ENCODE assay signal across 1 cellular context in genomic region chr1:32350785-32351076, GRCh38.
A peak's percentile ranks its signal among the peaks of the same experiment; 100 is the strongest.
TF ChIP-seq lines count a peak whose summit lies in the region.

No MANE protein-coding gene starts in this region.

TF ChIP-seq in GM12878, 131 proteins besides CTCF, POLR2A, EP300 and RAD21:
- TF ChIP-seq PAX5 (IDR thresholded peaks at IDR 0.05; ENCODE audit: borderline replicate concordance, low read depth, low read length), result no peak
- TF ChIP-seq CREB1 (IDR thresholded peaks at IDR 0.05; ENCODE audit: low read depth), result no peak
- no peak for TF ChIP-seq POLR2AphosphoS2 (IDR thresholded peaks at IDR 0.05; ENCODE audit: low read depth, low read length)
- TF ChIP-seq ZBTB33 (IDR thresholded peaks at IDR 0.05), result peak; percentile 71; the same call in 1 of the 2 replicates
- 0 out of 2 replicates have a peak, but pooled peaks have one; percentile 42 for TF ChIP-seq MLLT1 (IDR thresholded peaks at IDR 0.05)
- TF ChIP-seq BHLHE40 (IDR thresholded peaks at IDR 0.05; ENCODE audit: borderline replicate concordance in 1 of 2, low read depth in 2 of 2, low read length in 1 of 2), result peak in 1 of 2 experiments; percentile 12; a peak in 1 of 4 replicates
